Comparison of ENCODE assay signal across 8 cellular contexts in the genomic region with DNA sequence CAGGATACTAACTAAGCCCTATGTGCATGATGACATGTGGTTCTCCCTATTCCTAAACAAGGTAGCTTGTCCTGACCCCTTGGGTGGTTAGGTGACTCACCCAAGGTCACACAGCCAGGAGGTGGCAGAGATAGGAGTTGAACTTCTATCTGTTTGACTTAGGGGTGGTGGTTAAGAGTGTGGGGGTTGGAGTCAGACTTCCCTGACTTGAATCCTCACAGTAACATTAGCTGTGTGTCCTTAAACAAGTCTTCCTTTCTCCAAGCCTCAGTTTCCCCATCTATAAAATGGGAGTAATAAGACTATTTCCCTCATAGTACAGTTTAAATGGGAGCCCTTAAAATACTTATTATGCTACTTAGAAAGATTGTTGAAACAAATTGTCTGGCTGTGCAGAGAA. TPM values are rescaled to one million over a fixed set of nuclear protein-coding genes. Genes with fewer than 3 reads are reported as not detected.
"Had no signal": no experiment of that assay in that cellular context is flagged by ENCODE, and none has a peak within 500 bp of the region (broad histone marks: within the 10 kb centered on the region; RNA-seq: fewer than 3 reads in every experiment).

No MANE protein-coding gene starts in this region.

- ATAC-seq: GM23338 had no signal

- DNase-seq: H9, HCEC 1CT, IMR-90, KBM-7 had no signal

- H3K4me1 Mint-ChIP-seq: H9 had no signal

- H2AFZ ChIP-seq: GM23338 had no signal

- H3K4me3 ChIP-seq: GM23338 had no signal

- H3K4me2 ChIP-seq: GM23338 had no signal

- H3K9me3 Mint-ChIP-seq: GM23338, H9 had no signal

- FAIRE-seq: H1, H54 had no signal

- H3K4me3 Mint-ChIP-seq: GM23338, H9 had no signal

- H3K27ac Mint-ChIP-seq: GM23338, H9 had no signal

RNA-seq across cellular contexts. Expression of a gene that starts 21.9 kb away (rescaled TPM):
- total RNA-seq: HT-29, IMR-90 had no signal

RNA-seq across cellular contexts. Expression of a gene that starts 42.2 kb away (rescaled TPM):
- total RNA-seq: HT-29 had no signal
